ENCODE assay signal across 22 cellular contexts in the genomic region with DNA sequence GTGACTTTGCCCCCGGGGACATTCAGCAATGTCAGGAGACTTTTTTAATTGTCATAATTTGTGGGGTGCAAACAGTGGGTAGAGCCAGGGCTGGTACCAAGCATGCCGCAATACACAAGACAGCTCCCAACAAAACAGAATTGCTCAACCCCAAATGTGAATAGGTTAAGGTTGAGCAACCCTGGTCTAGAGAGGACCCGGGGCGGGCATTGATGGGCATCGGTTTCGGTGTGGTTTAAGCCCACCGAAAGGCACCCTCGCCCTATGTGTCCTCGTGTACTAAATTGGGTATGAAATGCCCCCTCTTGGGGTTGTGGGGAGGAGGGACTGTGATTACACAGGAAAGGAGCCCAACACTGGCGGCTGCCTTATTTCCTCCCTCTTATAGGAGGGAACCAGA. TPM values are rescaled to one million over a fixed set of nuclear protein-coding genes. Genes with fewer than 3 reads are reported as not detected.
"Had no signal": no experiment of that assay in that cellular context is flagged by ENCODE, and none has a peak within 500 bp of the region (broad histone marks: within the 10 kb centered on the region; RNA-seq: fewer than 3 reads in every experiment).

No MANE protein-coding gene starts in this region.

- H3K4me3 Mint-ChIP-seq: activated naive CD4-positive, alpha-beta T cell treated with anti-CD3 and anti-CD28 coated beads, Interleukin-2, amount 10 ng/mL, durations not matched to agents 7 days and 5 days; naive thymus-derived CD4-positive, alpha-beta T cell; neural crest cell; WTC11 had no signal

- H3K4me3 ChIP-seq: gastroesophageal sphincter, left lung, lung, stomach, transverse colon had no signal

- H3K27ac ChIP-seq: epithelial cell of prostate, gastroesophageal sphincter, left lung, stomach, transverse colon had no signal

- H3K9me3 ChIP-seq: gastroesophageal sphincter, left lung, stomach, transverse colon had no signal

- H3K4me1 Mint-ChIP-seq: activated naive CD4-positive, alpha-beta T cell treated with anti-CD3 and anti-CD28 coated beads, Interleukin-2, amount 10 ng/mL, durations not matched to agents 7 days and 5 days; WTC11 had no signal

- H3K4me1 ChIP-seq: transverse colon had no signal

- H3K27ac Mint-ChIP-seq: activated naive CD4-positive, alpha-beta T cell treated with anti-CD3 and anti-CD28 coated beads, Interleukin-2, amount 10 ng/mL, durations not matched to agents 7 days and 5 days; naive thymus-derived CD4-positive, alpha-beta T cell; progenitor cell of endocrine pancreas; WTC11 had no signal

- H3K9me3 Mint-ChIP-seq: activated naive CD4-positive, alpha-beta T cell treated with anti-CD3 and anti-CD28 coated beads, Interleukin-2, amount 10 ng/mL, durations not matched to agents 7 days and 5 days; naive thymus-derived CD4-positive, alpha-beta T cell; neural crest cell had no signal

- ATAC-seq: gastroesophageal sphincter; left lung; naive thymus-derived CD4-positive, alpha-beta T cell; WTC11 had no signal

- H3K27me3 ChIP-seq: left lung, stomach, transverse colon had no signal

- H3K36me3 Mint-ChIP-seq: activated naive CD4-positive, alpha-beta T cell treated with anti-CD3 and anti-CD28 coated beads, Interleukin-2, amount 10 ng/mL, durations not matched to agents 7 days and 5 days; naive thymus-derived CD4-positive, alpha-beta T cell; WTC11 had no signal

- H3K36me3 ChIP-seq: left lung, transverse colon had no signal

- DNase-seq: activated CD4-positive, alpha-beta T cell treated with anti-CD3 and anti-CD28 coated beads, Interleukin-2, amount 50 U/mL, for 48 hours; activated effector memory CD4-positive, alpha-beta T cell treated with anti-CD3 and anti-CD28 coated beads, Interleukin-2, amount 50 U/mL, for 16 hours; activated naive CD4-positive, alpha-beta T cell treated with anti-CD3 and anti-CD28 coated beads, Interleukin-2, amount 10 ng/mL, durations not matched to agents 7 days and 5 days; amygdala; cerebellar nuclear complex; cortex of kidney; islet precursor cell; naive thymus-derived CD4-positive, alpha-beta T cell; retina; stimulated activated CD4-positive, alpha-beta T cell treated with anti-CD3 and anti-CD28 coated beads, Interleukin-12 subunit alpha, Interleukin-12 subunit beta, amount 100 ng/mL, for 4 hours; stomach; T-helper 9 cell; transverse colon had no signal

RNA-seq across cellular contexts. Expression of gene KIAA1755, which starts 36.0 kb away (rescaled TPM):
- total RNA-seq: bronchial epithelial cell; naive thymus-derived CD4-positive, alpha-beta T cell; T-helper 1 cell treated with Interleukin-12 subunit alpha and Interleukin-12 subunit beta and Interleukin-4 antibody, amounts not matched to agents 30 ng/mL and 1 ng/mL, for 36 hours had no signal
- polyA plus RNA-seq: naive thymus-derived CD4-positive, alpha-beta T cell had no signal

RNA-seq across cellular contexts. Expression of gene TGM2, which starts 59.5 kb away (rescaled TPM):
- polyA plus RNA-seq: naive thymus-derived CD4-positive, alpha-beta T cell had no signal
